1 cellular context compared by ENCODE assay signal in genomic region chr19:11736696-11737095, GRCh38.
TF ChIP-seq lines count a peak whose summit lies in the region.

No MANE protein-coding gene starts in this region.

TF ChIP-seq in HCT116, 20 proteins besides CTCF, POLR2A, EP300 and RAD21 (continued from another document):
- no peak for TF ChIP-seq REST (IDR thresholded peaks at IDR 0.05; ENCODE audit: low read depth)
- no peak for TF ChIP-seq EZH2phosphoT487 (IDR thresholded peaks at IDR 0.05; ENCODE audit: borderline replicate concordance)
- no peak for TF ChIP-seq CEBPB (IDR thresholded peaks at IDR 0.05; ENCODE audit: low read depth)
TF ChIP-seq in HCT116: peak in this region for 0.
